8 cellular contexts compared by ENCODE assay signal in the genomic region with DNA sequence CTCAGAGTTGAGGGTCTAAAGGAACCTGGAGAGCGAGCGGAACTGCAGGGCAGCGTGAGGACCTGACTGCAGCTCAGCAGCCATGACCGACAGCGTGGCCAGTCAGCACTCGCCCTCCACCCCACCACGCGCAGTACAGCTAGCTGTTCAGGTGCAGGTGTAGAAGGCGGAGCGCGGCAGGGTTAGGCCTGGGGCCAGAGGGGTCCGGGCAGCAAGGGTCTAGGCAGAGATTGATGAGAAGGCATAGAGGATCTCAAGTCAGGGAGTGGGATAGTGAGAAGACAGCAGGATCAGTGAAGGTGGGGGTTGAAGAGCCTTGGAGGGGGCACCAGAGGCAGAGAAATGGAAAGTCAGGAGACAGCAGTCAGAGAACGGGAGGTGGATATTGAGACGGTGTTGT.
"Had no signal": no experiment of that assay in that cellular context is flagged by ENCODE, and none has a peak within 500 bp of the region (broad histone marks: within the 10 kb centered on the region; RNA-seq: fewer than 3 reads in every experiment).

No MANE protein-coding gene starts in this region.

- H3K4me3 ChIP-seq: GM23248, K562 had no signal

- H2AFZ ChIP-seq: GM23248 had no signal

- ATAC-seq: K562 had no signal

- FAIRE-seq: H54, HTR-8/SVneo, K562 had no signal

- H3K9ac ChIP-seq: GM23248 had no signal

- H3K27ac ChIP-seq: GM23248 had no signal

- DNase-seq: GM23248, GOT3, H9, HCEC 1CT, IMR-90 had no signal
